ENCODE assay signal across 24 cellular contexts in the genomic region with DNA sequence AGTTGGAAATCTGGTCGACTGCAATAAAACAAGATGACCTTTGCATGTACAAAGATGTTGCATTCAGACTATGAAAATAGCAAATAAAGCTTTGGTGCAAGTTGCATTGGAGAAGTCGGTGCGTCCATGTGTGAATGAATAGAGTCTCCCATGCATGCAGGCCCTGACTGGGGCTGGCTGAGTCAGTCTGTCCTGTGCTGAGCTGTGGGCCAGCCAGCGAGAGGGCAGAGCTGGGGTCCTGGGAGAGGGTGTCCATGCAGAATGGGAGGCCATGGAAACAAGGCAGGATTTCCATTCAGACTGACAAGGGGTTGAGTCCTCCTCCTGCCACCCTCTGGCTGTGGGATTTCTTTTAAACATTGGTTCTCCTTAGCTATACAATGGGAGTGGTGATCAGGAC. TPM values are rescaled to one million over a fixed set of nuclear protein-coding genes. Genes with fewer than 3 reads are reported as not detected.
DNase-seq lines count a peak whose midpoint lies in the region; ATAC-seq and TF ChIP-seq lines count a peak whose summit lies in the region.
"Had no signal": no experiment of that assay in that cellular context is flagged by ENCODE, and none has a peak within 500 bp of the region (broad histone marks: within the 10 kb centered on the region; RNA-seq: fewer than 3 reads in every experiment).

No MANE protein-coding gene starts in this region.

- H2AFZ ChIP-seq in osteoblast (ENCODE audit: low read length), result no peak overlapping the region

- H3K79me2 ChIP-seq in osteoblast (ENCODE audit: insufficient read depth, low read length), result no peaks in the 10 kb centered on the region

- H3K27me3 ChIP-seq in osteoblast (ENCODE audit: insufficient read depth, low read length) (no peaks in the 10 kb centered on the region), transverse colon (no peaks in the 10 kb centered on the region)
- H3K27me3 ChIP-seq: BLaER1 had no signal

- H3K27ac ChIP-seq in osteoblast (ENCODE audit: low read depth, low read length) (no peak overlapping the region), transverse colon (no peak overlapping the region)
- H3K27ac ChIP-seq: A549, BLaER1, C4-2B had no signal

- no peaks in the 10 kb centered on the region for H3K4me1 ChIP-seq in osteoblast (ENCODE audit: insufficient read depth, low read length)
- H3K4me1 ChIP-seq in transverse colon, result no peaks in the 10 kb centered on the region
- H3K4me1 ChIP-seq: A549, Caco-2 had no signal

- no peak for TF ChIP-seq POLR2A in transverse colon (IDR thresholded peaks at IDR 0.05)

- 77 to 96% methylated on average over 3 to 4 of the region's 4 CpGs for WGBS in transverse colon (ENCODE audit: low coverage in 1 of 2), 2 donors

- no peaks in the 10 kb centered on the region for H3K36me3 ChIP-seq in osteoblast (ENCODE audit: insufficient read depth, low read length)
- peaks cover 0 to 6% (median 3%) of the 10 kb centered on the region in 4 donors for H3K36me3 ChIP-seq in transverse colon
- H3K36me3 ChIP-seq: BLaER1 had no signal

- DNase-seq in Ammon's horn (ENCODE audit: low spot score) (peak; percentile 16), D341Med (ENCODE audit: low spot score) (peak; percentile 15), medulla oblongata (ENCODE audit: extremely low spot score) (peak; percentile 35), osteoblast (ENCODE audit: insufficient read length, low spot score, missing footprints) (peak; percentile 38), ecto neural progenitor cell (ENCODE audit: low spot score) (no peak), transverse colon (no peak)
- no peak for DNase-seq in effector CD4-positive, alpha-beta T cell
- DNase-seq: 8988T; Caco-2; CD4-positive, CD25-positive, alpha-beta regulatory T cell; CD8-positive, alpha-beta T cell; DMS53; DMS79 treated with DMSO at 0.1 percent for 48 hours; GF-D8; GOT3; H7; HCEC 1CT had no signal

- H3K4me2 ChIP-seq in osteoblast (ENCODE audit: insufficient read depth, low read length), result no peak overlapping the region
- H3K4me2 ChIP-seq: A549, BLaER1 had no signal

- H3K9me3 ChIP-seq in osteoblast (ENCODE audit: low read depth, low read length) (no peaks in the 10 kb centered on the region), transverse colon (no peaks in the 10 kb centered on the region)
- H3K9me3 ChIP-seq: A549, BLaER1, Caco-2 had no signal

- intact Hi-C loops in transverse colon (cut with DNase I; ENCODE audit: low total_unique reads), result no loop called here

- no peak for TF ChIP-seq EP300 in transverse colon (IDR thresholded peaks at IDR 0.05; ENCODE audit: low read depth)

- H4K20me1 ChIP-seq in osteoblast (ENCODE audit: insufficient read depth, low read length), result no peaks in the 10 kb centered on the region

- ATAC-seq in GM21367 (IDR thresholded peaks at IDR 0.05; ENCODE audit: unreplicated experiment), result no peak
- ATAC-seq: A549; CD8-positive, alpha-beta T cell had no signal

- no peak for TF ChIP-seq CTCF in osteoblast (IDR thresholded peaks at IDR 0.05; ENCODE audit: extremely low read depth, low read depth, low read length)
- TF ChIP-seq CTCF in transverse colon (IDR thresholded peaks at IDR 0.05), result no peak

- in situ Hi-C loops in transverse colon (cut with MboI; ENCODE audit: low pct_ligation_motif_present in 1 of 4, low pct_unique_long_range_greater_than_20kb in 1 of 4, low sequenced_read_pairs in 3 of 4), result no loop called here

- H3K4me3 ChIP-seq in osteoblast (ENCODE audit: insufficient read depth, low read length) (no peak overlapping the region), transverse colon (no peak overlapping the region)
- H3K4me3 ChIP-seq: A549, BLaER1 had no signal

RNA-seq across cellular contexts. Expression of a gene that starts 2.3 kb away (rescaled TPM):
- total RNA-seq in osteoblast, result not detected in 2 replicates
- 1 to 10 TPM in 1 of 4 donors, not detected in 3; 1.2 TPM for total RNA-seq in transverse colon
- total RNA-seq: B cell; Caco-2; CD4-positive, CD25-positive, alpha-beta regulatory T cell; CD8-positive, alpha-beta T cell; Daoy; G401 had no signal

RNA-seq across cellular contexts. Expression of a gene that starts 22.1 kb away (rescaled TPM):
- total RNA-seq in osteoblast, result not detected in 2 replicates
- total RNA-seq in transverse colon, result 1 to 10 TPM in 1 of 4 donors, not detected in 3; 2.2 TPM
- total RNA-seq: B cell; Caco-2; CD4-positive, CD25-positive, alpha-beta regulatory T cell; CD8-positive, alpha-beta T cell; Daoy; G401 had no signal

Comparison
In these comparisons a context has a peak if more than half of its experiments do, and no peak if none do; other contexts are left out.
1. DNase-seq: peak in Ammon's horn (single experiment), D341Med (single experiment), medulla oblongata (single experiment) and osteoblast (single experiment); none in ecto neural progenitor cell (single experiment), effector CD4-positive, alpha-beta T cell (single experiment) and transverse colon (single experiment).